Comparison of ENCODE assay signal across 8 cellular contexts in genomic region chr11:12377106-12377823, GRCh38. TPM values are rescaled to one million over a fixed set of nuclear protein-coding genes. Genes with fewer than 3 reads are reported as not detected.
DNase-seq lines count a peak whose midpoint lies in the region; ATAC-seq and TF ChIP-seq lines count a peak whose summit lies in the region.

Gene PARVA, plus strand, starts transcription at chr11:12377571. Its CDS starts 77 bp downstream, at chr11:12377648.

- ATAC-seq in foreskin keratinocyte: peak; percentile 56
- no peak for ATAC-seq in HG03108 (IDR thresholded peaks at IDR 0.05; ENCODE audit: unreplicated experiment)
- ATAC-seq in GM19463 (IDR thresholded peaks at IDR 0.05; ENCODE audit: unreplicated experiment): no peak

- DNase-seq in HEK293T (ENCODE audit: extremely low spot score) (peak; percentile 61), foreskin keratinocyte (peak in 1 of 2 donors; percentile 52), neural crest cell (ENCODE audit: low read depth, low spot score) (peak; percentile 60), HPDE6-E6E7 (ENCODE audit: extremely low spot score) (no peak)
- DNase-seq in activated T-helper 1 cell treated with anti-CD3 and anti-CD28 coated beads, Interleukin-12 subunit alpha, Interleukin-12 subunit beta, Interleukin-2, Interleukin-4 antibody, amounts not matched to agents 30 ng/mL and 10 ng/mL and 1 ng/mL, durations not matched to agents 14 hours and 24 hours and 36 hours (ENCODE audit: low spot score): no peak

- no peak within 1 kb of the TSS for H3K27ac Mint-ChIP-seq in activated T-helper 1 cell treated with anti-CD3 and anti-CD28 coated beads, Interleukin-12 subunit alpha, Interleukin-12 subunit beta, Interleukin-2, Interleukin-4 antibody, amounts not matched to agents 30 ng/mL and 10 ng/mL and 1 ng/mL, durations not matched to agents 14 hours and 24 hours and 36 hours
- peak within 1 kb of the TSS; percentile 98 for H3K27ac Mint-ChIP-seq in neural crest cell (ENCODE audit: unreplicated experiment)

- H3K27me3 Mint-ChIP-seq in activated T-helper 1 cell treated with anti-CD3 and anti-CD28 coated beads, Interleukin-12 subunit alpha, Interleukin-12 subunit beta, Interleukin-2, Interleukin-4 antibody, amounts not matched to agents 30 ng/mL and 10 ng/mL and 1 ng/mL, durations not matched to agents 14 hours and 24 hours and 36 hours (ENCODE audit: insufficient read depth): peaks cover 52% of the 10 kb centered on the region
- no peaks in the 10 kb centered on the region for H3K27me3 Mint-ChIP-seq in neural crest cell (ENCODE audit: low read depth)

- H3K27ac ChIP-seq in 22Rv1 (peak within 1 kb of the TSS; percentile 75), foreskin keratinocyte (peak within 1 kb of the TSS; percentile 91)

- H3K4me3 Mint-ChIP-seq in activated T-helper 1 cell treated with anti-CD3 and anti-CD28 coated beads, Interleukin-12 subunit alpha, Interleukin-12 subunit beta, Interleukin-2, Interleukin-4 antibody, amounts not matched to agents 30 ng/mL and 10 ng/mL and 1 ng/mL, durations not matched to agents 14 hours and 24 hours and 36 hours: peak within 1 kb of the TSS; percentile 74
- H3K4me3 Mint-ChIP-seq in neural crest cell: peak within 1 kb of the TSS; percentile 97

- POLR2A ChIA-PET in HEK293T (lab: Yijun Ruan, JAX): interaction anchor here (0.7 to 2.2 kb wide), 9 partner anchors 12 to 46 kb away, joined by 3 to 14 read pairs (median 6); no protein-coding TSS in a partner anchor

- intact Hi-C loops in activated T-helper 1 cell treated with anti-CD3 and anti-CD28 coated beads, Interleukin-12 subunit alpha, Interleukin-12 subunit beta, Interleukin-2, Interleukin-4 antibody, amounts not matched to agents 30 ng/mL and 10 ng/mL and 1 ng/mL, durations not matched to agents 14 hours and 24 hours and 36 hours (cut with micrococcal nuclease): no loop called here

- no peaks in the 10 kb centered on the region for H3K27me3 ChIP-seq in foreskin keratinocyte

- CTCF ChIA-PET in HEK293T (lab: Yijun Ruan, JAX): interaction anchor here (0.7 to 1.6 kb wide), 3 partner anchors 15 to 294 kb away, joined by 3 to 6 read pairs (median 6); no protein-coding TSS in a partner anchor

- no peaks in the 10 kb centered on the region for H3K9me3 Mint-ChIP-seq in activated T-helper 1 cell treated with anti-CD3 and anti-CD28 coated beads, Interleukin-12 subunit alpha, Interleukin-12 subunit beta, Interleukin-2, Interleukin-4 antibody, amounts not matched to agents 30 ng/mL and 10 ng/mL and 1 ng/mL, durations not matched to agents 14 hours and 24 hours and 36 hours
- no peaks in the 10 kb centered on the region for H3K9me3 Mint-ChIP-seq in neural crest cell

- H3K36me3 Mint-ChIP-seq in activated T-helper 1 cell treated with anti-CD3 and anti-CD28 coated beads, Interleukin-12 subunit alpha, Interleukin-12 subunit beta, Interleukin-2, Interleukin-4 antibody, amounts not matched to agents 30 ng/mL and 10 ng/mL and 1 ng/mL, durations not matched to agents 14 hours and 24 hours and 36 hours (ENCODE audit: low read depth): peaks cover 2% of the 10 kb centered on the region
- peaks cover 7% of the 10 kb centered on the region for H3K36me3 Mint-ChIP-seq in neural crest cell (ENCODE audit: low read depth)

- TF ChIP-seq CTCF in 22Rv1 (IDR thresholded peaks at IDR 0.05): no peak
- TF ChIP-seq CTCF in foreskin keratinocyte (conservative IDR thresholded peaks at IDR 0.05): no peak
- no peak for TF ChIP-seq CTCF in neural crest cell (conservative IDR thresholded peaks at IDR 0.05)

- H3K4me1 Mint-ChIP-seq in activated T-helper 1 cell treated with anti-CD3 and anti-CD28 coated beads, Interleukin-12 subunit alpha, Interleukin-12 subunit beta, Interleukin-2, Interleukin-4 antibody, amounts not matched to agents 30 ng/mL and 10 ng/mL and 1 ng/mL, durations not matched to agents 14 hours and 24 hours and 36 hours (ENCODE audit: low read depth): no peaks in the 10 kb centered on the region
- H3K4me1 Mint-ChIP-seq in neural crest cell: peaks cover 37% of the 10 kb centered on the region

- peaks cover 10% of the 10 kb centered on the region for H3K4me1 ChIP-seq in foreskin keratinocyte

TF ChIP-seq in HEK293T, 16 proteins besides CTCF, POLR2A, EP300 and RAD21:
- TF ChIP-seq CTBP1 (IDR thresholded peaks at IDR 0.05; ENCODE audit: borderline replicate concordance) (no peak), LEF1 (IDR thresholded peaks at IDR 0.05; ENCODE audit: borderline replicate concordance) (no peak), L3MBTL2 (conservative IDR thresholded peaks at IDR 0.05) (peak; percentile 7; the same call in 1 of the 2 replicates), FOXM1 (IDR thresholded peaks at IDR 0.05; ENCODE audit: borderline replicate concordance) (no peak)
TF ChIP-seq in HEK293T: peak in this region for 1.

RNA-seq across cellular contexts. Expression of gene PARVA, which starts in this region (rescaled TPM):
- total RNA-seq in activated T-helper 1 cell treated with anti-CD3 and anti-CD28 coated beads, Interleukin-12 subunit alpha, Interleukin-12 subunit beta, Interleukin-2, Interleukin-4 antibody, amounts not matched to agents 30 ng/mL and 10 ng/mL and 1 ng/mL, durations not matched to agents 14 hours and 24 hours and 36 hours: not detected in 2 replicates
- 22.2 TPM in 2 replicates for total RNA-seq in foreskin keratinocyte
- 17.1 and 20.3 TPM in 2 replicates for polyA plus RNA-seq in foreskin keratinocyte
- 36.2 and 40.0 TPM in 2 replicates for total RNA-seq in neural crest cell

Comparison
In these comparisons a context has a peak if more than half of its experiments do, and no peak if none do; other contexts are left out.
1. RNA of gene PARVA (total RNA-seq): 36.2 to 40.0 TPM in neural crest cell and 22.2 TPM in foreskin keratinocyte; not detected in activated T-helper 1 cell treated with anti-CD3 and anti-CD28 coated beads, Interleukin-12 subunit alpha, Interleukin-12 subunit beta, Interleukin-2, Interleukin-4 antibody, amounts not matched to agents 30 ng/mL and 10 ng/mL and 1 ng/mL, durations not matched to agents 14 hours and 24 hours and 36 hours; every median in the first group is over 10 times any median in the second.
2. DNase-seq: peak in HEK293T (single experiment) and neural crest cell (single experiment); none in activated T-helper 1 cell treated with anti-CD3 and anti-CD28 coated beads, Interleukin-12 subunit alpha, Interleukin-12 subunit beta, Interleukin-2, Interleukin-4 antibody, amounts not matched to agents 30 ng/mL and 10 ng/mL and 1 ng/mL, durations not matched to agents 14 hours and 24 hours and 36 hours (single experiment) and HPDE6-E6E7 (single experiment).